In the genomic region with DNA sequence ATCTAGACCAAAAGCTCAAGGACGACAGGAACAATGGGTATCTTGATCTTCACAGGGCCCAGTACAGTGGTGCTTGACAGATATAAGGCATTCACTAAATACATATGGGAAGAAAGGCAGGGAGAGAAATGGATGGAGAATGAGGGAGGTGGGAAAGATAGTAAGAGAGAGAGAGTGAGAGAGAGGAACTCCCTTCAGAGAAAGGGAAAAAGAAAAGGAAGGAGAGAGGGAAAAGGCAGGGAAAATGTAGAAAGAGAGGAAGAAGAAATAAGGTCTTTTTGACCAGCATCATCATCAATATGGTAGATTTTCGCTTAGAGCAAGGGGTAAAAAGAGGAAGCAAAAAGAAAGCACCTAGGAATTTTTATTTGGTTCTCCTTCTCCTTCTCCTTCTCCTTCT, we compare ENCODE assay signal across 37 cellular contexts. TPM values are rescaled to one million over a fixed set of nuclear protein-coding genes. Genes with fewer than 3 reads are reported as not detected.
"Had no signal": no experiment of that assay in that cellular context is flagged by ENCODE, and none has a peak within 500 bp of the region (broad histone marks: within the 10 kb centered on the region; RNA-seq: fewer than 3 reads in every experiment).

No MANE protein-coding gene starts in this region.

- H3K4me2 ChIP-seq: KMS-11, PC-9 had no signal

- DNase-seq: Karpas-422, MM.1S, NCI-H1048, NCI-H1092 treated with DMSO at 0.1 percent for 48 hours, NCI-H1105 treated with DMSO at 0.1 percent for 48 hours, NCI-H1417, NCI-H146, NCI-H1694, NCI-H187, NCI-H1930, NCI-H2029 treated with DMSO at 0.1 percent for 48 hours, NCI-H2081 treated with DMSO at 0.1 percent for 48 hours, NCI-H2107, NCI-H2171, NCI-H226, NCI-H446 treated with DMSO at 0.1 percent for 48 hours, NCI-H510A, NCI-H524, NCI-H526, NCI-H69, NCI-H748 treated with DMSO at 0.1 percent for 48 hours, NCI-H82, PC-9, SHP77, SIG-M5, SJCRH30, T-cell had no signal

- H3K36me3 Mint-ChIP-seq: T-cell had no signal

- H3K4me3 ChIP-seq: PC-9, SJCRH30, SK-N-MC had no signal

- H3K27me3 ChIP-seq: SJCRH30 had no signal

- H3K9ac ChIP-seq: KMS-11 had no signal

- H3K27ac Mint-ChIP-seq: T-cell had no signal

- H2AFZ ChIP-seq: PC-9 had no signal

- H3K4me3 Mint-ChIP-seq: T-cell had no signal

- H3K9me3 ChIP-seq: SJCRH30 had no signal

- H3K27ac ChIP-seq: KMS-11, PC-9, RWPE1, SJCRH30, SK-N-MC had no signal

- H3K4me1 ChIP-seq: SJCRH30 had no signal

- H3K4me1 Mint-ChIP-seq: T-cell had no signal

- H3K36me3 ChIP-seq: SJCRH30 had no signal

RNA-seq across cellular contexts. Expression of a gene that starts 0.8 kb away (rescaled TPM):
- total RNA-seq: LHCN-M2; MCF 10A; OCI-LY7; PC-9; Right ventricle myocardium inferior; RPMI7951; SJCRH30; SK-MEL-5; T-cell; T-helper 1 cell treated with Interleukin-12 subunit alpha and Interleukin-12 subunit beta and Interleukin-4 antibody, amounts not matched to agents 30 ng/mL and 1 ng/mL, for 36 hours had no signal

RNA-seq across cellular contexts. Expression of a gene that starts 10.8 kb away (rescaled TPM):
- total RNA-seq: LHCN-M2; MCF 10A; OCI-LY7; SJCRH30; T-helper 1 cell treated with Interleukin-12 subunit alpha and Interleukin-12 subunit beta and Interleukin-4 antibody, amounts not matched to agents 30 ng/mL and 1 ng/mL, for 36 hours had no signal

RNA-seq across cellular contexts. Expression of a gene that starts 47.2 kb away (rescaled TPM):
- total RNA-seq: LHCN-M2; MCF 10A; OCI-LY7; PC-9; Right ventricle myocardium inferior; RPMI7951; SJCRH30; SK-MEL-5; T-cell; T-helper 1 cell treated with Interleukin-12 subunit alpha and Interleukin-12 subunit beta and Interleukin-4 antibody, amounts not matched to agents 30 ng/mL and 1 ng/mL, for 36 hours had no signal

RNA-seq across cellular contexts. Expression of a gene that starts 58.3 kb away (rescaled TPM):
- total RNA-seq: LHCN-M2; RPMI7951; T-helper 1 cell treated with Interleukin-12 subunit alpha and Interleukin-12 subunit beta and Interleukin-4 antibody, amounts not matched to agents 30 ng/mL and 1 ng/mL, for 36 hours had no signal
